In the genomic region with DNA sequence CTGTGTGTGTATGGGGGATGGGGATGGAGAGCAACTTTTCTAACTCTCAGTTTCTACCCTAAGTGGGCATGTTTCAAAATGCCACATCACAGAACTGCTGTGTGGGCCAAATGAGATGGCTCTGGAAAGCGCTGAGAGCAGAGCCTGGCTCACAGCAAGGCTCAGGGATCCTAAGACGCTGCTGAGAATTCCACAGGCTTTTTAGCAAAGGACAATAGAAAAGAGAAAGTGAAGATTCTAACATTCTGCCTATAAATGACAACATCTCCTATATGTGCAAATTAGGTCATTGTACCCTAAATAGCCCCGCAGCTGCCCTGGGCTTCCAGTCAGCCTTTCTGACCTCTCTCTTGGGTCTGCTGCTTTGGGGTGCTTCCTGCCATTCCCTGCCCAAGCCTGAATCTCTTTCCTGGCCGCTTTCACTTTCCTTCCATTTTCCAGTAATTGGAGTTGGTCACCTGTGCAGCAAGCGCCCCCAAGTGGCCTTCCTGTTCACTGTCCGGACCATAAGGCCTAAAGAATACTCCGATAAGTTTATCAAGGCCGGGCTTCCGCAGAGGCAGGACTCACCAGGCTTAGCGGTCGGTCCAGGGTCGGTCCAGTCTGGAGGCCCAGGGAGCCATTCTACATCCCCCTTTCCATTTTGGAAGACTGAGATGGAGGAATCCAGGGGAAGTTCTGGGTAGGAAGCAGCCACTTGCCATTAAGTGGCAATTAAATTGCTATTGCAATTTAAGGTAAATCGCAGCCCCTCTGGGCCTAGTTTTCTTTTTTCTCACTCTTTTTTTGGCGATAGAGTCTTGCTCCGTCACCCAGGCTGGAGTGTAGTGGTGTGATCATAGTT, we compare ENCODE assay signal across 8 cellular contexts. TPM values are rescaled to one million over a fixed set of nuclear protein-coding genes. Genes with fewer than 3 reads are reported as not detected.
A peak's percentile ranks its signal among the peaks of the same experiment; 100 is the strongest.
DNase-seq lines count a peak whose midpoint lies in the region; ATAC-seq and TF ChIP-seq lines count a peak whose summit lies in the region.

No MANE protein-coding gene starts in this region.

- H3K27ac ChIP-seq in SJSA1 (peak overlapping the region; percentile 31), subcutaneous abdominal adipose tissue (ENCODE audit: low read depth, low read length) (peak overlapping the region; percentile 79)

- no peaks in the 10 kb centered on the region for H3K27me3 ChIP-seq in SJSA1 (replicated peaks)
- H3K27me3 ChIP-seq in subcutaneous abdominal adipose tissue (ENCODE audit: control insufficient read depth in 5 of 5, insufficient read depth in 4 of 5, low read length in 5 of 5): no peaks in the 10 kb centered on the region

- H3K4me3 ChIP-seq in LNCaP clone FGC (ENCODE audit: low read depth, low read length) (peak overlapping the region; percentile 48), SJSA1 (peak overlapping the region; percentile 22), subcutaneous abdominal adipose tissue (ENCODE audit: low read depth in 1 of 5, low read length in 5 of 5) (peak overlapping the region; percentile 54 to 68 (median 62))

- H3K4me1 ChIP-seq in SJSA1 (replicated peaks): peaks cover 21% of the 10 kb centered on the region
- H3K4me1 ChIP-seq in subcutaneous abdominal adipose tissue (ENCODE audit: control insufficient read depth in 5 of 5, insufficient read depth in 5 of 5, low read length in 5 of 5): peaks cover 5 to 31% (median 21%) of the 10 kb centered on the region in 5 donors

- peak; percentile 94 for TF ChIP-seq CTCF in LNCaP clone FGC (IDR thresholded peaks at IDR 0.05; ENCODE audit: control insufficient read depth, extremely low read depth, insufficient read depth)

- peak overlapping the region; percentile 31 to 71 (median 68) for H3K9ac ChIP-seq in subcutaneous abdominal adipose tissue (ENCODE audit: low read length in 5 of 5)

- ATAC-seq in HG02981 (IDR thresholded peaks at IDR 0.05; ENCODE audit: unreplicated experiment): no peak

- peak; percentile 94 for DNase-seq in ELR (ENCODE audit: low read depth)
- DNase-seq in LNCaP clone FGC (ENCODE audit: low read depth): peak; percentile 67
- DNase-seq in SJSA1 (ENCODE audit: low read depth in 1 of 2, low spot score in 2 of 2): peak; percentile 88 to 89
- DNase-seq in activated naive CD4-positive, alpha-beta T cell treated with Interleukin-2 at 50 U/mL for 16 hours: peak; percentile 72
- DNase-seq in foreskin melanocyte: peak; percentile 86
- DNase-seq in nucleus accumbens (lab: John Stamatoyannopoulos, UW): peak in 52 of 56 donors; percentile 38 to 92 (median 73)

- H3K9me3 ChIP-seq in SJSA1 (replicated peaks) (peaks cover under 1% of the 10 kb centered on the region; the same call in 1 of the 2 replicates), subcutaneous abdominal adipose tissue (ENCODE audit: control insufficient read depth in 5 of 5, low read length in 5 of 5) (peaks cover 0 to 3% (median 0%) of the 10 kb centered on the region in 5 donors)

- no peaks in the 10 kb centered on the region for H3K36me3 ChIP-seq in SJSA1
- no peaks in the 10 kb centered on the region for H3K36me3 ChIP-seq in subcutaneous abdominal adipose tissue (ENCODE audit: control insufficient read depth in 5 of 5, insufficient read depth in 5 of 5, low read length in 5 of 5)

RNA-seq across cellular contexts. Expression of a gene that starts 6.7 kb away (rescaled TPM):
- 17.0 and 18.2 TPM in 2 replicates for total RNA-seq in SJSA1 (2014; rRNA removed; shearing (Covaris generic))

RNA-seq across cellular contexts. Expression of a gene that starts 30.4 kb away (rescaled TPM):
- 13.4 and 17.7 TPM in 2 replicates for total RNA-seq in SJSA1 (2014; rRNA removed; shearing (Covaris generic))

RNA-seq across cellular contexts. Expression of a gene that starts 36.4 kb away (rescaled TPM):
- total RNA-seq in SJSA1 (2014; rRNA removed; shearing (Covaris generic)): 21.2 and 28.9 TPM in 2 replicates

RNA-seq across cellular contexts. Expression of a gene that starts 54.3 kb away (rescaled TPM):
- total RNA-seq in SJSA1 (2014; rRNA removed; shearing (Covaris generic)): not detected in 2 replicates
